Comparison of ENCODE assay signal across 34 cellular contexts in genomic region chr10:129005804-129006203, GRCh38.
"Had no signal": no experiment of that assay in that cellular context is flagged by ENCODE, and none has a peak within 500 bp of the region (broad histone marks: within the 10 kb centered on the region; RNA-seq: fewer than 3 reads in every experiment).

No MANE protein-coding gene starts in this region.

- H3K9me3 Mint-ChIP-seq: activated naive CD8-positive, alpha-beta T cell treated with anti-CD3 and anti-CD28 coated beads, Interleukin-2, amount 10 ng/mL, durations not matched to agents 7 days and 5 days; activated naive CD8-positive, alpha-beta T cell treated with anti-CD3 and anti-CD28 coated beads, Interleukin-2, amount 50 U/mL, for 24 hours; activated T-cell treated with anti-CD3 and anti-CD28 coated beads, Interleukin-2, amount 50 U/mL, for 24 hours; T-helper 1 cell treated with Interleukin-12 subunit alpha and Interleukin-12 subunit beta and Interleukin-4 antibody, amounts not matched to agents 30 μg/mL and 1 μg/mL, for 36 hours had no signal

- H3K4me1 Mint-ChIP-seq: activated CD4-positive, alpha-beta memory T cell treated with anti-CD3 and anti-CD28 coated beads, Interleukin-2, amount 10 ng/mL, durations not matched to agents 7 days and 5 days; activated CD4-positive, alpha-beta T cell treated with anti-CD3 and anti-CD28 coated beads for 36 hours; activated CD4-positive, alpha-beta T cell treated with anti-CD3 and anti-CD28 coated beads, Interleukin-2, amount 10 ng/mL, durations not matched to agents 7 days and 5 days; activated CD8-positive, alpha-beta memory T cell treated with anti-CD3 and anti-CD28 coated beads, Interleukin-2, amount 10 ng/mL, durations not matched to agents 7 days and 5 days; activated naive CD4-positive, alpha-beta T cell treated with anti-CD3 and anti-CD28 coated beads, Interleukin-2, amount 10 ng/mL, durations not matched to agents 7 days and 5 days; activated naive CD4-positive, alpha-beta T cell treated with anti-CD3 and anti-CD28 coated beads, Interleukin-2, amount 50 U/mL, for 24 hours; activated naive CD8-positive, alpha-beta T cell treated with anti-CD3 and anti-CD28 coated beads, Interleukin-2, amount 10 ng/mL, durations not matched to agents 7 days and 5 days; activated naive CD8-positive, alpha-beta T cell treated with anti-CD3 and anti-CD28 coated beads, Interleukin-2, amount 50 U/mL, for 24 hours had no signal

- H3K27me3 Mint-ChIP-seq: activated CD4-positive, alpha-beta memory T cell treated with anti-CD3 and anti-CD28 coated beads, Interleukin-2, amount 10 ng/mL, durations not matched to agents 7 days and 5 days; activated naive CD8-positive, alpha-beta T cell treated with anti-CD3 and anti-CD28 coated beads, Interleukin-2, amount 50 U/mL, for 24 hours; activated T-cell treated with anti-CD3 and anti-CD28 coated beads, Interleukin-2, amount 50 U/mL, for 24 hours had no signal

- H3K4me3 Mint-ChIP-seq: activated CD4-positive, alpha-beta memory T cell treated with anti-CD3 and anti-CD28 coated beads, Interleukin-2, amount 10 ng/mL, durations not matched to agents 7 days and 5 days; activated CD4-positive, alpha-beta T cell treated with anti-CD3 and anti-CD28 coated beads for 36 hours; activated CD4-positive, alpha-beta T cell treated with anti-CD3 and anti-CD28 coated beads, Interleukin-2, amount 10 ng/mL, durations not matched to agents 7 days and 5 days; activated CD8-positive, alpha-beta memory T cell treated with anti-CD3 and anti-CD28 coated beads, Interleukin-2, amount 10 ng/mL, durations not matched to agents 7 days and 5 days; activated CD8-positive, alpha-beta T cell treated with anti-CD3 and anti-CD28 coated beads, Interleukin-2, amount 10 ng/mL, durations not matched to agents 7 days and 5 days; activated naive CD4-positive, alpha-beta T cell treated with anti-CD3 and anti-CD28 coated beads, Interleukin-2, amount 10 ng/mL, durations not matched to agents 7 days and 5 days; activated naive CD4-positive, alpha-beta T cell treated with anti-CD3 and anti-CD28 coated beads, Interleukin-2, amount 50 U/mL, for 24 hours; activated naive CD8-positive, alpha-beta T cell; activated naive CD8-positive, alpha-beta T cell treated with anti-CD3 and anti-CD28 coated beads, Interleukin-2, amount 10 ng/mL, durations not matched to agents 7 days and 5 days; activated naive CD8-positive, alpha-beta T cell treated with anti-CD3 and anti-CD28 coated beads, Interleukin-2, amount 50 U/mL, for 24 hours; activated T-cell treated with anti-CD3 and anti-CD28 coated beads, Interleukin-2, amount 50 U/mL, for 24 hours; T-helper 1 cell treated with Interleukin-12 subunit alpha and Interleukin-12 subunit beta and Interleukin-4 antibody, amounts not matched to agents 30 μg/mL and 1 μg/mL, for 36 hours; T-helper 2 cell treated with Interferon-gamma antibody and Interleukin-4, amounts not matched to agents 5 μg/mL and 100 μg/mL, for 36 hours had no signal

- H3K27me3 ChIP-seq: body of pancreas, brain microvascular endothelial cell, breast epithelium had no signal

- H3K4me1 ChIP-seq: body of pancreas, breast epithelium had no signal

- H3K36me3 ChIP-seq: brain microvascular endothelial cell, breast epithelium had no signal

- H3K36me3 Mint-ChIP-seq: activated CD8-positive, alpha-beta memory T cell treated with anti-CD3 and anti-CD28 coated beads, Interleukin-2, amount 10 ng/mL, durations not matched to agents 7 days and 5 days; activated naive CD4-positive, alpha-beta T cell treated with anti-CD3 and anti-CD28 coated beads, Interleukin-2, amount 10 ng/mL, durations not matched to agents 7 days and 5 days; activated naive CD4-positive, alpha-beta T cell treated with anti-CD3 and anti-CD28 coated beads, Interleukin-2, amount 50 U/mL, for 24 hours; activated naive CD8-positive, alpha-beta T cell treated with anti-CD3 and anti-CD28 coated beads, Interleukin-2, amount 10 ng/mL, durations not matched to agents 7 days and 5 days had no signal

- DNase-seq: activated CD4-positive, alpha-beta memory T cell treated with anti-CD3 and anti-CD28 coated beads, Interleukin-2, amount 10 ng/mL, durations not matched to agents 7 days and 5 days; activated CD4-positive, alpha-beta T cell treated with anti-CD3 and anti-CD28 coated beads for 1 hour; activated CD4-positive, alpha-beta T cell treated with anti-CD3 and anti-CD28 coated beads for 36 hours; activated CD4-positive, alpha-beta T cell treated with anti-CD3 and anti-CD28 coated beads for 48 hours; activated CD4-positive, alpha-beta T cell treated with anti-CD3 and anti-CD28 coated beads, Interleukin-2, amount 10 ng/mL, durations not matched to agents 7 days and 5 days; activated CD4-positive, alpha-beta T cell treated with anti-CD3 and anti-CD28 coated beads, Interleukin-2, amount 50 U/mL, for 48 hours; activated CD4-positive, CD25-positive, alpha-beta regulatory T cell; activated CD8-positive, alpha-beta memory T cell treated with anti-CD3 and anti-CD28 coated beads for 24 hours; activated CD8-positive, alpha-beta memory T cell treated with anti-CD3 and anti-CD28 coated beads, Interleukin-2, amount 10 ng/mL, durations not matched to agents 7 days and 5 days; activated CD8-positive, alpha-beta memory T cell treated with anti-CD3 and anti-CD28 coated beads, Interleukin-2, amount 50 U/mL, for 48 hours; activated CD8-positive, alpha-beta T cell treated with anti-CD3 and anti-CD28 coated beads, Interleukin-2, amount 10 ng/mL, durations not matched to agents 7 days and 5 days; activated effector memory CD4-positive, alpha-beta T cell treated with Interleukin-2 at 50 U/mL for 16 hours; activated gamma-delta T cell; activated naive CD4-positive, alpha-beta T cell treated with anti-CD3 and anti-CD28 coated beads, Interleukin-2, amount 10 ng/mL, durations not matched to agents 7 days and 5 days; activated naive CD4-positive, alpha-beta T cell treated with Interleukin-2 at 50 U/mL for 16 hours; activated naive CD8-positive, alpha-beta T cell treated with anti-CD3 and anti-CD28 coated beads, Interleukin-2, amount 10 ng/mL, durations not matched to agents 7 days and 5 days; activated naive CD8-positive, alpha-beta T cell treated with anti-CD3 and anti-CD28 coated beads, Interleukin-2, amount 50 U/mL, for 24 hours; activated T-cell treated with anti-CD3 and anti-CD28 coated beads, Interleukin-2, amount 50 U/mL, for 24 hours; activated T-cell treated with anti-CD3 and anti-CD28 coated beads, Interleukin-2, amount 50 U/mL, for 48 hours; amygdala; anterior cingulate cortex; body of pancreas; brain microvascular endothelial cell; central memory CD4-positive, alpha-beta T cell; T-helper 2 cell; T-helper 9 cell had no signal

- H3K27ac Mint-ChIP-seq: activated CD4-positive, alpha-beta memory T cell treated with anti-CD3 and anti-CD28 coated beads, Interleukin-2, amount 10 ng/mL, durations not matched to agents 7 days and 5 days; activated CD4-positive, alpha-beta T cell treated with anti-CD3 and anti-CD28 coated beads for 36 hours; activated CD4-positive, alpha-beta T cell treated with anti-CD3 and anti-CD28 coated beads, Interleukin-2, amount 10 ng/mL, durations not matched to agents 7 days and 5 days; activated CD8-positive, alpha-beta memory T cell treated with anti-CD3 and anti-CD28 coated beads, Interleukin-2, amount 10 ng/mL, durations not matched to agents 7 days and 5 days; activated CD8-positive, alpha-beta T cell treated with anti-CD3 and anti-CD28 coated beads, Interleukin-2, amount 10 ng/mL, durations not matched to agents 7 days and 5 days; activated naive CD4-positive, alpha-beta T cell treated with anti-CD3 and anti-CD28 coated beads, Interleukin-2, amount 10 ng/mL, durations not matched to agents 7 days and 5 days; activated naive CD4-positive, alpha-beta T cell treated with anti-CD3 and anti-CD28 coated beads, Interleukin-2, amount 50 U/mL, for 24 hours; activated naive CD8-positive, alpha-beta T cell; activated naive CD8-positive, alpha-beta T cell treated with anti-CD3 and anti-CD28 coated beads, Interleukin-2, amount 10 ng/mL, durations not matched to agents 7 days and 5 days; activated naive CD8-positive, alpha-beta T cell treated with anti-CD3 and anti-CD28 coated beads, Interleukin-2, amount 50 U/mL, for 24 hours; activated T-cell treated with anti-CD3 and anti-CD28 coated beads, Interleukin-2, amount 50 U/mL, for 24 hours; activated T-helper 2 cell treated with anti-CD3 and anti-CD28 coated beads, Interferon-gamma antibody, Interleukin-2, Interleukin-4, amounts not matched to agents 10 μg/mL and 5 μg/mL and 100 μg/mL, durations not matched to agents 14 hours and 24 hours and 36 hours; T-helper 1 cell treated with Interleukin-12 subunit alpha and Interleukin-12 subunit beta and Interleukin-4 antibody, amounts not matched to agents 30 μg/mL and 1 μg/mL, for 36 hours; T-helper 2 cell treated with Interferon-gamma antibody and Interleukin-4, amounts not matched to agents 5 μg/mL and 100 μg/mL, for 36 hours had no signal

- ATAC-seq: activated CD4-positive, alpha-beta T cell treated with anti-CD3 and anti-CD28 coated beads for 36 hours; activated CD4-positive, CD25-positive, alpha-beta regulatory T cell treated with anti-CD3 and anti-CD28 coated beads, Interleukin-2, amount 50 U/mL, for 24 hours; activated CD8-positive, alpha-beta memory T cell treated with anti-CD3 and anti-CD28 coated beads, Interleukin-2, amount 10 ng/mL, durations not matched to agents 7 days and 5 days; activated CD8-positive, alpha-beta T cell treated with anti-CD3 and anti-CD28 coated beads, Interleukin-2, amount 10 ng/mL, durations not matched to agents 7 days and 5 days; activated naive CD8-positive, alpha-beta T cell treated with anti-CD3 and anti-CD28 coated beads, Interleukin-2, amount 50 U/mL, for 24 hours; body of pancreas had no signal

- H3K27ac ChIP-seq: body of pancreas, brain microvascular endothelial cell, breast epithelium, VCaP had no signal

- H3K4me3 ChIP-seq: body of pancreas, breast epithelium had no signal
